Comparison of ENCODE assay signal across 17 cellular contexts in genomic region chr1:93839756-93840155, GRCh38.
"Had no signal": no experiment of that assay in that cellular context is flagged by ENCODE, and none has a peak within 500 bp of the region (broad histone marks: within the 10 kb centered on the region; RNA-seq: fewer than 3 reads in every experiment).

No MANE protein-coding gene starts in this region.

- H3K36me3 ChIP-seq: pancreas, sigmoid colon, thyroid gland, WERI-Rb-1 had no signal

- H3K9me3 Mint-ChIP-seq: activated T-cell treated with anti-CD3 and anti-CD28 coated beads, Interleukin-2, amount 50 U/mL, for 24 hours had no signal

- DNase-seq: activated CD4-positive, alpha-beta memory T cell treated with anti-CD3 and anti-CD28 coated beads, Interleukin-2, amount 10 ng/mL, durations not matched to agents 7 days and 5 days; activated gamma-delta T cell treated with Interleukin-2 at 50 U/mL for 16 hours; activated naive CD8-positive, alpha-beta T cell treated with anti-CD3 and anti-CD28 coated beads, Interleukin-2, amount 10 ng/mL, durations not matched to agents 7 days and 5 days; activated T-cell treated with anti-CD3 and anti-CD28 coated beads, Interleukin-2, amount 50 U/mL, for 24 hours; islet precursor cell; pancreas; sigmoid colon; stimulated activated CD4-positive, alpha-beta T cell treated with anti-CD3 and anti-CD28 coated beads, Interleukin-12 subunit alpha, Interleukin-12 subunit beta, amount 100 ng/mL, for 4 hours; stimulated activated CD4-positive, alpha-beta T cell treated with anti-CD3 and anti-CD28 coated beads, Interleukin-2, amount 100 ng/mL, for 48 hours; stimulated activated naive B cell treated with anti-CD40 and anti-IgM and Interleukin-4, amounts not matched to agents 10 μg/mL and 1 μg/mL and 100 μg/mL, for 72 hours; thyroid gland; WERI-Rb-1 had no signal

- H2AFZ ChIP-seq: hepatocyte had no signal

- H3K4me2 ChIP-seq: hepatocyte had no signal

- H3K9me3 ChIP-seq: pancreas, sigmoid colon, thyroid gland had no signal

- H3K4me3 Mint-ChIP-seq: activated CD4-positive, alpha-beta memory T cell treated with anti-CD3 and anti-CD28 coated beads, Interleukin-2, amount 10 ng/mL, durations not matched to agents 7 days and 5 days; activated naive CD8-positive, alpha-beta T cell treated with anti-CD3 and anti-CD28 coated beads, Interleukin-2, amount 10 ng/mL, durations not matched to agents 7 days and 5 days; activated T-cell treated with anti-CD3 and anti-CD28 coated beads, Interleukin-2, amount 50 U/mL, for 24 hours; brain; neural crest cell; stimulated activated naive B cell treated with anti-CD40 and anti-IgM and Interleukin-4, amounts not matched to agents 10 μg/mL and 1 μg/mL and 100 μg/mL, for 72 hours; T-helper 1 cell treated with Interleukin-12 subunit alpha and Interleukin-12 subunit beta and Interleukin-4 antibody, amounts not matched to agents 30 μg/mL and 1 μg/mL, for 36 hours had no signal

- H3K27ac ChIP-seq: hepatocyte, pancreas, sigmoid colon, thyroid gland, WERI-Rb-1 had no signal

- H3K4me3 ChIP-seq: hepatocyte, lung, pancreas, sigmoid colon, thyroid gland had no signal

- H3K79me2 ChIP-seq: hepatocyte had no signal

- H3K27me3 ChIP-seq: hepatocyte, pancreas, sigmoid colon, thyroid gland had no signal

- H3K27me3 Mint-ChIP-seq: activated naive CD8-positive, alpha-beta T cell treated with anti-CD3 and anti-CD28 coated beads, Interleukin-2, amount 10 ng/mL, durations not matched to agents 7 days and 5 days; activated T-cell treated with anti-CD3 and anti-CD28 coated beads, Interleukin-2, amount 50 U/mL, for 24 hours; stimulated activated naive B cell treated with anti-CD40 and anti-IgM and Interleukin-4, amounts not matched to agents 10 μg/mL and 1 μg/mL and 100 μg/mL, for 72 hours had no signal

- H3K27ac Mint-ChIP-seq: activated CD4-positive, alpha-beta memory T cell treated with anti-CD3 and anti-CD28 coated beads, Interleukin-2, amount 10 ng/mL, durations not matched to agents 7 days and 5 days; activated naive CD8-positive, alpha-beta T cell treated with anti-CD3 and anti-CD28 coated beads, Interleukin-2, amount 10 ng/mL, durations not matched to agents 7 days and 5 days; activated T-cell treated with anti-CD3 and anti-CD28 coated beads, Interleukin-2, amount 50 U/mL, for 24 hours; brain; stimulated activated naive B cell treated with anti-CD40 and anti-IgM and Interleukin-4, amounts not matched to agents 10 μg/mL and 1 μg/mL and 100 μg/mL, for 72 hours; T-helper 1 cell treated with Interleukin-12 subunit alpha and Interleukin-12 subunit beta and Interleukin-4 antibody, amounts not matched to agents 30 μg/mL and 1 μg/mL, for 36 hours had no signal

- H3K4me1 ChIP-seq: thyroid gland had no signal
